Comparison of ENCODE assay signal across 1 cellular context in genomic region chr10:2900530-2900929, GRCh38.
TF ChIP-seq lines count a peak whose summit lies in the region.

No MANE protein-coding gene starts in this region.

TF ChIP-seq in H1, 55 proteins besides CTCF, POLR2A, EP300 and RAD21:
- TF ChIP-seq USF2 (IDR thresholded peaks at IDR 0.05; ENCODE audit: low read length): no peak
- TF ChIP-seq CBX5 (IDR thresholded peaks at IDR 0.05; ENCODE audit: low read depth, low read length): no peak
- no peak for TF ChIP-seq NANOG (IDR thresholded peaks at IDR 0.05; ENCODE audit: insufficient read depth, low read depth, low read length, poor library complexity, severe bottlenecking)
- TF ChIP-seq ASH2L (IDR thresholded peaks at IDR 0.05; ENCODE audit: low read length): no peak
- TF ChIP-seq TAF1 (IDR thresholded peaks at IDR 0.05; ENCODE audit: low read depth, low read length): no peak
- no peak for TF ChIP-seq BRCA1 (IDR thresholded peaks at IDR 0.05; ENCODE audit: low read depth, low read length)
- no peak for TF ChIP-seq SP1 (IDR thresholded peaks at IDR 0.05; ENCODE audit: low read depth, low read length)
- no peak for TF ChIP-seq SP2 (IDR thresholded peaks at IDR 0.05; ENCODE audit: low read length)
- no peak for TF ChIP-seq ZNF274 (IDR thresholded peaks at IDR 0.05; ENCODE audit: borderline replicate concordance, extremely low read depth, low read length)
- TF ChIP-seq YY1 (IDR thresholded peaks at IDR 0.05; ENCODE audit: low read depth, low read length): no peak
- no peak for TF ChIP-seq RXRA (IDR thresholded peaks at IDR 0.05; ENCODE audit: insufficient read depth, low read depth, low read length)
